In genomic region chr11:36027731-36028130, GRCh38 we compare ENCODE assay signal across 22 cellular contexts.
DNase-seq lines count a peak whose midpoint lies in the region; ATAC-seq, FAIRE-seq and TF ChIP-seq lines count a peak whose summit lies in the region.
"Had no signal": no experiment of that assay in that cellular context is flagged by ENCODE, and none has a peak within 500 bp of the region (broad histone marks: within the 10 kb centered on the region; RNA-seq: fewer than 3 reads in every experiment).

No MANE protein-coding gene starts in this region.

- H3K4me3 ChIP-seq in mucosa of descending colon (no peak overlapping the region), prostate gland (no peak overlapping the region), upper lobe of left lung (no peak overlapping the region), foreskin fibroblast (ENCODE audit: low read depth in 1 of 2, low read length in 2 of 2) (no peak overlapping the region)

- H3K36me3 ChIP-seq in mucosa of descending colon (ENCODE audit: low read depth) (no peaks in the 10 kb centered on the region), prostate gland (no peaks in the 10 kb centered on the region), upper lobe of left lung (no peaks in the 10 kb centered on the region)

- WGBS in prostate gland, result 36% methylated on average over 4 of the region's 4 CpGs
- WGBS in upper lobe of left lung, 2 donors, result 38 to 58% methylated on average over 4 of the region's 4 CpGs

- no peaks in the 10 kb centered on the region for H3K4me1 ChIP-seq in mucosa of descending colon (ENCODE audit: low read depth)
- peaks cover 4% of the 10 kb centered on the region for H3K4me1 ChIP-seq in prostate gland (replicated peaks)
- H3K4me1 ChIP-seq in upper lobe of left lung, result no peaks in the 10 kb centered on the region

- H3K27ac ChIP-seq in prostate gland (no peak overlapping the region), upper lobe of left lung (no peak overlapping the region)
- H3K27ac ChIP-seq: WERI-Rb-1 had no signal

- H3K9me3 ChIP-seq in mucosa of descending colon (no peaks in the 10 kb centered on the region), prostate gland (no peaks in the 10 kb centered on the region), upper lobe of left lung (no peaks in the 10 kb centered on the region)

- peak; percentile 84 for DNase-seq in G401 (ENCODE audit: low spot score)
- peak; percentile 78 for DNase-seq in OCI-M1 (lab: John Stamatoyannopoulos, UW)
- peak; percentile 14 to 48 for DNase-seq in erythroblast (lab: John Stamatoyannopoulos, UW)
- no peak for DNase-seq in mucosa of descending colon
- DNase-seq in prostate gland (ENCODE audit: low spot score), result no peak
- no peak for DNase-seq in upper lobe of left lung
- DNase-seq in HTR-8/SVneo (ENCODE audit: insufficient read length, low spot score), result no peak
- DNase-seq in foreskin fibroblast, result no peak
- DNase-seq: ACHN; activated CD4-positive, alpha-beta T cell treated with anti-CD3 and anti-CD28 coated beads, Interleukin-2, amount 10 ng/mL, durations not matched to agents 24 days and 14 days; activated gamma-delta T cell treated with Interleukin-2 at 50 U/mL for 16 hours; activated naive CD8-positive, alpha-beta T cell treated with anti-CD3 and anti-CD28 coated beads, Interleukin-2, amount 50 U/mL, for 24 hours; activated T-cell treated with anti-CD3 and anti-CD28 coated beads, Interleukin-2, amount 50 U/mL, for 24 hours; DMS153; GDM1; HCEC 1CT; head of caudate nucleus; naive B cell; stimulated activated CD4-positive, alpha-beta T cell treated with anti-CD3 and anti-CD28 coated beads, Interleukin-4, amount 100 ng/mL, for 1 hour; T-helper 2 cell; WERI-Rb-1 had no signal

- FAIRE-seq in HTR-8/SVneo (lab: Jason Lieb, UNC), result no peak
- FAIRE-seq: GM19239 had no signal

- in situ Hi-C loops in G401 (cut with HindIII; ENCODE audit: low sequenced_read_pairs), result no loop called here

- no peaks in the 10 kb centered on the region for H3K27me3 ChIP-seq in prostate gland (replicated peaks; ENCODE audit: insufficient read depth)
- H3K27me3 ChIP-seq in upper lobe of left lung, result no peaks in the 10 kb centered on the region

- peak; percentile 59 for ATAC-seq in mucosa of descending colon
- ATAC-seq in upper lobe of left lung (ENCODE audit: low FRiP score in 2 of 2), result no peak
- ATAC-seq: activated naive CD8-positive, alpha-beta T cell treated with anti-CD3 and anti-CD28 coated beads, Interleukin-2, amount 50 U/mL, for 24 hours had no signal

- TF ChIP-seq POLR2A in erythroblast (IDR thresholded peaks at IDR 0.05; ENCODE audit: low read length) (no peak), prostate gland (IDR thresholded peaks at IDR 0.05) (no peak), upper lobe of left lung (IDR thresholded peaks at IDR 0.05) (no peak)

- TF ChIP-seq CTCF in mucosa of descending colon (IDR thresholded peaks at IDR 0.05) (no peak), prostate gland (IDR thresholded peaks at IDR 0.05) (no peak), upper lobe of left lung (IDR thresholded peaks at IDR 0.05) (no peak), foreskin fibroblast (IDR thresholded peaks at IDR 0.05; ENCODE audit: low read depth, low read length) (no peak)

- intact Hi-C loops in mucosa of descending colon (cut with DNase I, micrococcal nuclease) (no loop called here), prostate gland (cut with DNase I) (no loop called here)

- no peak for TF ChIP-seq EP300 in upper lobe of left lung (IDR thresholded peaks at IDR 0.05)

Comparison
In these comparisons a context has a peak if more than half of its experiments do, and no peak if none do; other contexts are left out.
1. DNase-seq: peak in G401 (single experiment), OCI-M1 (single experiment) and erythroblast (2 of 2); none in mucosa of descending colon (0 of 3), prostate gland (single experiment), upper lobe of left lung (0 of 2), HTR-8/SVneo (single experiment) and foreskin fibroblast (0 of 2).